14 cellular contexts compared by ENCODE assay signal in the genomic region with DNA sequence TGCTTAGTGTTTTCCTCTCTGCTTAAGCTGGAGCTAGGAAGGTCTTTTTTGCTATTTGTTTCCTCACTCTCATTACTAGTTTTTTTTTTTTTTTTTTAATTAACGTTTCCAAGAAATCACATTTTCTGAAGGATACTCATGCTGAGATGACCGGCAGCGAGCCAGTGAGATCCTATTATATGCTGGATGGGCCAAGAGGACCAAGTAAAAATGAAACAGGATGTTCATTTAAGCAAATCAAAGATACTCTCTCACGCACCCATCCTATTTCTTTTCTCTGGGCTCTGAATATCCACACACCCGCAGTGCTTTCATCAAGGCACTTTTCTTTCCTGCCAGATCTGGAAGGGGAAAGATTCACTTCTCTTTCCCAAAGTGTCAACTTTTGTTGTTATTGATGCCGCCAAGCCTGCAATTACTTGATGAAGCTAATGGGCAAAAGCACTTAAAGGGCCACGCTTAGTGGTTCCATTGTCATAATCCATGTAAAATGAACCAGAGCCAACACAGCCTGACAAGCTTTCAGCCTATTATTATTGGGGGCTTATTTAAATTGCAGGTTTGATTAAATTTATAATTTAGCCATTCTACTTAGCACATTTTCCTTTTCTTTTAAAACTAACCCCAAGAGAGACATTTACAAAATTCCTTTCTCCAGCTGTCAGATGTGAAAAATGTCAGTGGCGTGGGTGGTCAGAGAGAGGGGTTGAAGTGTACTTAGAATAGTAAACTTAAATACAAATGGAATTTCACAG.
A peak's percentile ranks its signal among the peaks of the same experiment; 100 is the strongest.
DNase-seq lines count a peak whose midpoint lies in the region; ATAC-seq, FAIRE-seq and TF ChIP-seq lines count a peak whose summit lies in the region.
"Had no signal": no experiment of that assay in that cellular context is flagged by ENCODE, and none has a peak within 500 bp of the region (broad histone marks: within the 10 kb centered on the region; RNA-seq: fewer than 3 reads in every experiment).

No MANE protein-coding gene starts in this region.

- DNase-seq in D721Med (ENCODE audit: insufficient read length, low spot score) (no peak), NCI-H128 (lab: John Stamatoyannopoulos, UW; ENCODE audit: unreplicated experiment) (peak; percentile 76), astrocyte of the hippocampus (ENCODE audit: low read depth, low spot score) (peak; percentile 45), myocyte (ENCODE audit: low read depth) (peak; percentile 9), MG63 (no peak), SW 1271 (lab: John Stamatoyannopoulos, UW) (no peak), BE2C (no peak)
- DNase-seq: activated CD4-positive, alpha-beta T cell treated with anti-CD3 and anti-CD28 coated beads for 48 hours; activated T-cell treated with anti-CD3 and anti-CD28 coated beads, Interleukin-2, amount 50 U/mL, for 24 hours; foreskin keratinocyte; T-helper 17 cell had no signal

- no peaks in the 10 kb centered on the region for H3K36me3 ChIP-seq in MG63
- H3K36me3 ChIP-seq in BE2C = no peaks in the 10 kb centered on the region
- H3K36me3 ChIP-seq: ovary, tibial nerve had no signal

- no peaks in the 10 kb centered on the region for H3K27me3 ChIP-seq in MG63
- no peaks in the 10 kb centered on the region for H3K27me3 ChIP-seq in BE2C
- H3K27me3 ChIP-seq: ovary, tibial nerve had no signal

- no peaks in the 10 kb centered on the region for H3K4me1 ChIP-seq in BE2C
- H3K4me1 ChIP-seq: foreskin keratinocyte had no signal

- H3K9me3 ChIP-seq in MG63 (no peaks in the 10 kb centered on the region), BE2C (no peaks in the 10 kb centered on the region)
- H3K9me3 ChIP-seq: ovary, tibial nerve had no signal

- no peak for ATAC-seq in HG02970 (IDR thresholded peaks at IDR 0.05; ENCODE audit: low FRiP score, unreplicated experiment)
- ATAC-seq: foreskin keratinocyte, T-helper 17 cell had no signal

- no peak overlapping the region for H3K4me3 ChIP-seq in MG63
- no peak overlapping the region for H3K4me3 ChIP-seq in BE2C (ENCODE audit: low read depth, low read length)
- H3K4me3 ChIP-seq: ovary had no signal

- TF ChIP-seq CTCF in D721Med (IDR thresholded peaks at IDR 0.05; ENCODE audit: insufficient read depth, missing control alignments) = no peak
- no peak for TF ChIP-seq CTCF in BE2C (IDR thresholded peaks at IDR 0.05; ENCODE audit: low read depth, low read length)

- peak; percentile 46 for FAIRE-seq in D721Med (lab: Jason Lieb, UNC)

Comparison
In these comparisons a context has a peak if more than half of its experiments do, and no peak if none do; other contexts are left out.
1. DNase-seq: peak in NCI-H128 (single experiment), astrocyte of the hippocampus (single experiment) and myocyte (single experiment); none in D721Med (single experiment), MG63 (single experiment), SW 1271 (0 of 2) and BE2C (single experiment).